20 cellular contexts compared by ENCODE assay signal in genomic region chr10:46543379-46544014, GRCh38. TPM values are rescaled to one million over a fixed set of nuclear protein-coding genes. Genes with fewer than 3 reads are reported as not detected.
DNase-seq lines count a peak whose midpoint lies in the region; ATAC-seq and TF ChIP-seq lines count a peak whose summit lies in the region.
"Had no signal": no experiment of that assay in that cellular context is flagged by ENCODE, and none has a peak within 500 bp of the region (broad histone marks: within the 10 kb centered on the region; RNA-seq: fewer than 3 reads in every experiment).

No MANE protein-coding gene starts in this region.

- H3K27me3 Mint-ChIP-seq in activated T-cell treated with anti-CD3 and anti-CD28 coated beads, Interleukin-2, amount 50 U/mL, for 24 hours = peaks cover 45% of the 10 kb centered on the region

- H3K9me3 Mint-ChIP-seq in activated T-cell treated with anti-CD3 and anti-CD28 coated beads, Interleukin-2, amount 50 U/mL, for 24 hours = no peaks in the 10 kb centered on the region
- H3K9me3 Mint-ChIP-seq: activated naive CD8-positive, alpha-beta T cell treated with anti-CD3 and anti-CD28 coated beads, Interleukin-2, amount 10 ng/mL, durations not matched to agents 7 days and 5 days had no signal

- peak; percentile 10 for DNase-seq in activated T-cell treated with anti-CD3 and anti-CD28 coated beads, Interleukin-2, amount 50 U/mL, for 1 hour
- no peak for DNase-seq in activated T-cell treated with anti-CD3 and anti-CD28 coated beads, Interleukin-2, amount 50 U/mL, for 24 hours
- DNase-seq in IMR-90 = no peak
- DNase-seq in right cardiac atrium = peak in 2 of 3 donors; percentile 25 to 42
- peak; percentile 25 for DNase-seq in stomach
- DNase-seq in SIG-M5 treated with dmso at 0.1 percent for 504 hours (lab: John Stamatoyannopoulos, UW; ENCODE audit: unreplicated experiment) = no peak
- DNase-seq in KG1 (lab: John Stamatoyannopoulos, UW) = no peak
- no peak for DNase-seq in pons (ENCODE audit: low spot score)
- DNase-seq: brain microvascular endothelial cell; foreskin melanocyte; Karpas-422; NCI-H1092 treated with DMSO at 0.1 percent for 48 hours; NCI-H526 treated with DMSO at 0.1 percent for 48 hours; stimulated activated naive CD4-positive, alpha-beta T cell; SW 1271 had no signal

- 0 out of 4 replicates have a peak, but pooled peaks cover 0 to 3% of the 10 kb centered on the region in 2 experiments for H3K79me1 ChIP-seq in IMR-90 (ENCODE audit: low read depth in 1 of 2, low read length in 2 of 2)

- H2AK9ac ChIP-seq in IMR-90 (replicated peaks; ENCODE audit: low read depth, low read length, poor library complexity) = peak overlapping the region; percentile 20

- H2BK5ac ChIP-seq in IMR-90 (ENCODE audit: low read depth, low read length, poor library complexity, severe bottlenecking) = no peak overlapping the region

- H3K23ac ChIP-seq in IMR-90 (ENCODE audit: low read depth, low read length) = no peak overlapping the region

- no peak overlapping the region for H3K4me3 Mint-ChIP-seq in activated T-cell treated with anti-CD3 and anti-CD28 coated beads, Interleukin-2, amount 50 U/mL, for 24 hours
- H3K4me3 Mint-ChIP-seq: activated naive CD8-positive, alpha-beta T cell treated with anti-CD3 and anti-CD28 coated beads, Interleukin-2, amount 10 ng/mL, durations not matched to agents 7 days and 5 days; CD8-positive, alpha-beta memory T cell had no signal

- WGBS in IMR-90 (ENCODE audit: extremely low coverage in 2 of 2, insufficient read length in 1 of 2), 2 experiments = 88% methylated on average over 7 of the region's 10 CpGs; no CpG with 5 or more reads in 1 of the 2 experiments
- 95% methylated on average over 10 of the region's 10 CpGs for WGBS in right cardiac atrium
- 90 to 93% (median 91%) methylated on average over 10 of the region's 10 CpGs for WGBS in stomach, 5 donors

- no TSS peak for BruUV-seq in IMR-90 (replicated peaks; lab: Mats Ljungman, UMichigan)

- no peak overlapping the region for H3K4me2 ChIP-seq in IMR-90 (ENCODE audit: low read depth, low read length)

- H3K9ac ChIP-seq in IMR-90 (ENCODE audit: low read depth, low read length) = no peak overlapping the region

- TF ChIP-seq RAD21 in IMR-90 (IDR thresholded peaks at IDR 0.05; ENCODE audit: low read length) = no peak

- intact Hi-C loops in IMR-90 (cut with micrococcal nuclease) = no loop called here
- intact Hi-C loops in right cardiac atrium (cut with DNase I) = no loop called here
- intact Hi-C loops in stomach (cut with DNase I; ENCODE audit: low total_unique reads) = no loop called here

- no peak overlapping the region for H2BK15ac ChIP-seq in IMR-90 (ENCODE audit: low read depth, low read length)

- no peak overlapping the region for H2AFZ ChIP-seq in IMR-90 (replicated peaks; ENCODE audit: low read length, poor library complexity)

- peak overlapping the region; percentile 20; the same call in 1 of the 2 replicates for H4K91ac ChIP-seq in IMR-90 (ENCODE audit: insufficient read depth, low read depth, low read length)

- no peaks in the 10 kb centered on the region for H4K20me1 ChIP-seq in IMR-90 (ENCODE audit: insufficient read depth, low read length)

- no peak for TF ChIP-seq POLR2A in IMR-90 (IDR thresholded peaks at IDR 0.05; ENCODE audit: low read depth, low read length)
- TF ChIP-seq POLR2A in stomach (IDR thresholded peaks at IDR 0.05) = no peak

- no peak overlapping the region for H4K5ac ChIP-seq in IMR-90 (ENCODE audit: low read depth, low read length)

- no peaks in the 10 kb centered on the region for H3K9me3 ChIP-seq in IMR-90 (ENCODE audit: control insufficient read depth, insufficient read depth, low read length)
- H3K9me3 ChIP-seq in right cardiac atrium (ENCODE audit: control insufficient read depth, low read length) = no peaks in the 10 kb centered on the region
- H3K9me3 ChIP-seq in stomach = no peaks in the 10 kb centered on the region
- H3K9me3 ChIP-seq: vagina had no signal

- H3K4me1 ChIP-seq in IMR-90 (ENCODE audit: control insufficient read depth, insufficient read depth, low read length) (peaks cover 16% of the 10 kb centered on the region), right cardiac atrium (ENCODE audit: control insufficient read depth, insufficient read depth, low read length) (no peaks in the 10 kb centered on the region), stomach (peaks cover 32 to 53% (median 46%) of the 10 kb centered on the region in 4 donors)

- H3K27ac ChIP-seq in IMR-90 (ENCODE audit: insufficient read depth, low read length) (no peak overlapping the region), right cardiac atrium (ENCODE audit: low read length) (no peak overlapping the region), stomach (peak overlapping the region in 1 of 5 donors; percentile 61)
- H3K27ac ChIP-seq: brain microvascular endothelial cell, vagina had no signal

- H3K18ac ChIP-seq in IMR-90 (ENCODE audit: low read depth, low read length) = no peak overlapping the region

- H3K4me3 ChIP-seq in IMR-90 (ENCODE audit: insufficient read depth, low read depth, low read length) (no peak overlapping the region), right cardiac atrium (ENCODE audit: low read length) (no peak overlapping the region), stomach (no peak overlapping the region)
- H3K4me3 ChIP-seq: vagina had no signal

- POLR2A ChIA-PET in IMR-90 (lab: Charles Lee; ENCODE audit: unreplicated experiment) = no interaction called here

- H2BK120ac ChIP-seq in IMR-90 (ENCODE audit: low read depth, low read length) = peak overlapping the region; percentile 0; the same call in 1 of the 2 replicates

- ATAC-seq in IMR-90 (ENCODE audit: low read depth) (no peak), right cardiac atrium (no peak)

- in situ Hi-C loops in IMR-90 (cut with MboI; ENCODE audit: low sequenced_read_pairs) = loop anchor here (25.0 kb wide), 2 partner anchors 869 to 1556 kb away; partner anchors contain the start of gene DEPP1

- no peak overlapping the region for H2AK5ac ChIP-seq in IMR-90 (ENCODE audit: low read depth, low read length)

- no peak overlapping the region for H3K56ac ChIP-seq in IMR-90 (ENCODE audit: extremely low read depth, insufficient read depth, low read length)

- peaks cover 6% of the 10 kb centered on the region for H3K4me1 Mint-ChIP-seq in activated T-cell treated with anti-CD3 and anti-CD28 coated beads, Interleukin-2, amount 50 U/mL, for 24 hours (ENCODE audit: low read depth)

- 0 out of 2 replicates have a peak overlapping the region, but pooled peaks have one; percentile 3 for H2BK20ac ChIP-seq in IMR-90 (ENCODE audit: low read depth, low read length)

- TF ChIP-seq EP300 in stomach (IDR thresholded peaks at IDR 0.05) = no peak

- H3K27ac Mint-ChIP-seq in activated T-cell treated with anti-CD3 and anti-CD28 coated beads, Interleukin-2, amount 50 U/mL, for 24 hours = no peak overlapping the region
- H3K27ac Mint-ChIP-seq: activated naive CD8-positive, alpha-beta T cell treated with anti-CD3 and anti-CD28 coated beads, Interleukin-2, amount 10 ng/mL, durations not matched to agents 7 days and 5 days; CD8-positive, alpha-beta memory T cell had no signal

- H3K27me3 ChIP-seq in IMR-90 (ENCODE audit: control insufficient read depth, insufficient read depth, low read length) (peaks cover 2% of the 10 kb centered on the region), right cardiac atrium (ENCODE audit: control insufficient read depth, insufficient read depth) (no peaks in the 10 kb centered on the region), stomach (peaks cover 0 to 19% (median 12%) of the 10 kb centered on the region in 3 donors)
- H3K27me3 ChIP-seq: brain microvascular endothelial cell had no signal

- no peak overlapping the region; the same call in 1 of the 2 replicates for H3K4ac ChIP-seq in IMR-90 (ENCODE audit: low read depth, low read length)

- no peaks in the 10 kb centered on the region for H3K36me3 Mint-ChIP-seq in activated T-cell treated with anti-CD3 and anti-CD28 coated beads, Interleukin-2, amount 50 U/mL, for 24 hours (ENCODE audit: low read depth)
- H3K36me3 Mint-ChIP-seq: activated naive CD8-positive, alpha-beta T cell treated with anti-CD3 and anti-CD28 coated beads, Interleukin-2, amount 10 ng/mL, durations not matched to agents 7 days and 5 days had no signal

- CTCF ChIA-PET in IMR-90 (lab: Yijun Ruan, JAX) = no interaction called here

- no peaks in the 10 kb centered on the region for H3K36me3 ChIP-seq in IMR-90 (ENCODE audit: control insufficient read depth, insufficient read depth, low read length)
- no peaks in the 10 kb centered on the region for H3K36me3 ChIP-seq in stomach
- H3K36me3 ChIP-seq: brain microvascular endothelial cell, vagina had no signal

- TF ChIP-seq CTCF in IMR-90 (conservative IDR thresholded peaks at IDR 0.05; ENCODE audit: low read depth, low read length) (no peak), stomach (IDR thresholded peaks at IDR 0.05) (no peak)

- H3K14ac ChIP-seq in IMR-90 (replicated peaks; ENCODE audit: low read depth, low read length) = no peak overlapping the region

- dilution Hi-C loops in IMR-90 (cut with HindIII; ENCODE audit: low sequenced_read_pairs, unreplicated experiment) = no loop called here

- H3K9me1 ChIP-seq in IMR-90 (ENCODE audit: insufficient read depth, low read length) = peaks cover 17% of the 10 kb centered on the region; the same call in 1 of the 2 replicates

- no peak overlapping the region for H4K8ac ChIP-seq in IMR-90 (ENCODE audit: low read depth in 2 of 2, low read length in 2 of 2)

RNA-seq across cellular contexts. Expression of gene GPRIN2, which starts 13.0 kb away (rescaled TPM):
- total RNA-seq in IMR-90 (2012; rRNA removed) (under 0.01 TPM in 1 of 2 replicates, not detected in the other), right cardiac atrium (not detected), stomach (10 to 100 TPM in 4 of 5 donors, 1 to 10 TPM in 1; 3.5 to 27.8 (median 15.2) TPM)
- polyA plus RNA-seq in IMR-90 (2012; rRNA removed) (not detected in 2 replicates), right cardiac atrium (not detected), stomach (10 to 100 TPM in 1 of 3 donors, 1 to 10 TPM in 2; 5.0 to 10.8 (median 5.0) TPM)
- not detected in 2 replicates for polyA plus RNA-seq in IMR-90 (2012; cell fraction: cytosol; rRNA removed)
- polyA plus RNA-seq in IMR-90 (2012; cell fraction: nucleus; rRNA removed; ENCODE audit: low replicate concordance) = 0.11 and 0.37 TPM in 2 replicates
- total RNA-seq: activated naive CD8-positive, alpha-beta T cell treated with anti-CD3 and anti-CD28 coated beads, Interleukin-2, amount 10 ng/mL, durations not matched to agents 7 days and 5 days; CD8-positive, alpha-beta memory T cell; H4; myocyte had no signal
- polyA plus RNA-seq: CD8-positive, alpha-beta memory T cell had no signal

RNA-seq across cellular contexts. Expression of gene SYT15, which starts 35.4 kb away (rescaled TPM):
- total RNA-seq in IMR-90 (2012; rRNA removed) (0.54 and 1.1 TPM in 2 replicates), right cardiac atrium (1 to 10 TPM; 2.7 to 4.1 (median 3.5) TPM), stomach (10 to 100 TPM in 1 of 5 donors, 1 to 10 TPM in 1, under 1 TPM in 1, not detected in 2; 0.29 to 85.8 (median 2.9) TPM)
- polyA plus RNA-seq in IMR-90 (2012; rRNA removed) (0.42 and 0.68 TPM in 2 replicates), right cardiac atrium (2.6 TPM), stomach (under 1 TPM; 0.12 to 0.95 (median 0.92) TPM)
- polyA plus RNA-seq in IMR-90 (2012; cell fraction: cytosol; rRNA removed) = 0.09 and 0.25 TPM in 2 replicates
- polyA plus RNA-seq in IMR-90 (2012; cell fraction: nucleus; rRNA removed; ENCODE audit: low replicate concordance) = 0.41 and 0.94 TPM in 2 replicates

Comparison
In these comparisons a context has a peak if more than half of its experiments do, and no peak if none do; other contexts are left out.
1. DNase-seq: peak in activated T-cell treated with anti-CD3 and anti-CD28 coated beads, Interleukin-2, amount 50 U/mL, for 1 hour (single experiment), right cardiac atrium (2 of 3) and stomach (single experiment); none in activated T-cell treated with anti-CD3 and anti-CD28 coated beads, Interleukin-2, amount 50 U/mL, for 24 hours (single experiment), IMR-90 (single experiment), SIG-M5 treated with dmso at 0.1 percent for 504 hours (single experiment), KG1 (single experiment) and pons (single experiment).